In genomic region chr7:80732635-80733034, GRCh38 we compare ENCODE assay signal across 12 cellular contexts.
DNase-seq lines count a peak whose midpoint lies in the region; ATAC-seq and TF ChIP-seq lines count a peak whose summit lies in the region.
"Had no signal": no experiment of that assay in that cellular context is flagged by ENCODE, and none has a peak within 500 bp of the region (broad histone marks: within the 10 kb centered on the region; RNA-seq: fewer than 3 reads in every experiment).

No MANE protein-coding gene starts in this region.

- H3K9me2 ChIP-seq in GM23338 (ENCODE audit: insufficient read depth): no peaks in the 10 kb centered on the region; the same call in 1 of the 2 replicates

- BruUV-seq in Calu3 (replicated peaks; lab: Mats Ljungman, UMichigan): no TSS peak

- H3K36me3 Mint-ChIP-seq in Calu3 (ENCODE audit: insufficient read depth, unreplicated experiment) (no peaks in the 10 kb centered on the region), GM23338 (ENCODE audit: low read depth) (no peaks in the 10 kb centered on the region), glutamatergic neuron (ENCODE audit: unreplicated experiment) (peaks cover 5% of the 10 kb centered on the region), CD14-positive monocyte (peaks cover 0 to 3% of the 10 kb centered on the region in 2 donors)

- no peak overlapping the region for H3K4me2 ChIP-seq in GM23338

- intact Hi-C loops in Calu3 (cut with micrococcal nuclease; ENCODE audit: unreplicated experiment) (loop anchor here (1.0 kb wide), 1 partner anchor 33 kb away; no protein-coding TSS in a partner anchor), CD14-positive monocyte (cut with micrococcal nuclease) (no loop called here)

- peaks cover 5% of the 10 kb centered on the region; the same call in 1 of the 2 replicates for H3K27me3 ChIP-seq in GM23338 (ENCODE audit: insufficient read depth)

- H3K4me1 Mint-ChIP-seq in Calu3 (ENCODE audit: low read depth, unreplicated experiment) (no peaks in the 10 kb centered on the region), GM23338 (peaks cover 10% of the 10 kb centered on the region), glutamatergic neuron (ENCODE audit: low read depth, unreplicated experiment) (no peaks in the 10 kb centered on the region), CD14-positive monocyte (peaks cover 12% of the 10 kb centered on the region)

- no peak overlapping the region for H3K4me3 ChIP-seq in GM23338

- H2AFZ ChIP-seq in GM23338: no peak overlapping the region

- no peaks in the 10 kb centered on the region for H4K20me1 ChIP-seq in GM23338 (replicated peaks; ENCODE audit: insufficient read depth)

- H3K4me3 Mint-ChIP-seq in Calu3 (ENCODE audit: low read depth, unreplicated experiment) (no peak overlapping the region), GM23338 (no peak overlapping the region), glutamatergic neuron (ENCODE audit: unreplicated experiment) (no peak overlapping the region), CD14-positive monocyte (no peak overlapping the region)

- H3F3A ChIP-seq in GM23338 (replicated peaks; ENCODE audit: low read depth): no peaks in the 10 kb centered on the region

- H3K27me3 Mint-ChIP-seq in Calu3 (ENCODE audit: unreplicated experiment) (no peaks in the 10 kb centered on the region), GM23338 (ENCODE audit: insufficient read depth, low read depth, poor library complexity) (no peaks in the 10 kb centered on the region), glutamatergic neuron (ENCODE audit: unreplicated experiment) (no peaks in the 10 kb centered on the region), CD14-positive monocyte (ENCODE audit: low read depth in 3 of 3) (peaks cover 1 to 5% (median 2%) of the 10 kb centered on the region in 3 donors)

- DNase-seq in Calu3 (peak; percentile 23), GM23338 (ENCODE audit: low spot score) (peak; percentile 50), RPMI8226 (peak; percentile 27), glutamatergic neuron (peak; percentile 22), RKO (ENCODE audit: low spot score) (no peak), CD14-positive monocyte (ENCODE audit: low spot score) (no peak), NCI-H146 treated with DMSO at 0.1 percent for 48 hours (lab: John Stamatoyannopoulos, UW; ENCODE audit: unreplicated experiment) (no peak)
- DNase-seq: activated CD4-positive, alpha-beta T cell treated with anti-CD3 and anti-CD28 coated beads, Interleukin-2, amount 50 U/mL, for 1 hour; activated effector memory CD4-positive, alpha-beta T cell treated with anti-CD3 and anti-CD28 coated beads, Interleukin-2, amount 50 U/mL, for 16 hours; NCI-H446 treated with DMSO at 0.1 percent for 48 hours had no signal

- H3K79me2 ChIP-seq in GM23338 (replicated peaks; ENCODE audit: insufficient read depth): no peaks in the 10 kb centered on the region

- peak; percentile 25 for TF ChIP-seq CTCF in Calu3 (IDR thresholded peaks at IDR 0.05; ENCODE audit: unreplicated experiment)
- peak; percentile 59 to 61 for TF ChIP-seq CTCF in GM23338 (conservative IDR thresholded peaks at IDR 0.05; ENCODE audit: low read depth in 2 of 2)
- peak; percentile 55 for TF ChIP-seq CTCF in glutamatergic neuron (IDR thresholded peaks at IDR 0.05; ENCODE audit: partially characterized antibody, unreplicated experiment)
- TF ChIP-seq CTCF in CD14-positive monocyte (IDR thresholded peaks at IDR 0.05): no peak

- H3K27ac Mint-ChIP-seq in Calu3 (ENCODE audit: unreplicated experiment): no peak overlapping the region
- no peak overlapping the region for H3K27ac Mint-ChIP-seq in GM23338
- no peak overlapping the region for H3K27ac Mint-ChIP-seq in glutamatergic neuron (ENCODE audit: unreplicated experiment)
- H3K27ac Mint-ChIP-seq in CD14-positive monocyte: no peak overlapping the region

- H3K36me3 ChIP-seq in GM23338 (ENCODE audit: insufficient read depth): no peaks in the 10 kb centered on the region

- ATAC-seq in GM23338: no peak
- ATAC-seq in GM19455 (IDR thresholded peaks at IDR 0.05; ENCODE audit: unreplicated experiment): no peak
- ATAC-seq: esophagus mucosa had no signal

- CTCF ChIA-PET in Calu3 (lab: Charles Lee): interaction anchor here (0.6 kb wide), 1 partner anchor 304 kb away, joined by 3 read pairs; no protein-coding TSS in a partner anchor

- H3K9me3 Mint-ChIP-seq in Calu3 (ENCODE audit: low read depth, unreplicated experiment) (no peaks in the 10 kb centered on the region), GM23338 (no peaks in the 10 kb centered on the region; the same call in 2 of the 3 replicates), glutamatergic neuron (ENCODE audit: unreplicated experiment) (peaks cover 2% of the 10 kb centered on the region), CD14-positive monocyte (peaks cover 0 to 3% (median 1%) of the 10 kb centered on the region in 7 donors)

- peaks cover 12% of the 10 kb centered on the region for H3K4me1 ChIP-seq in GM23338 (ENCODE audit: insufficient read depth)

- no peak overlapping the region for H3K27ac ChIP-seq in GM23338 (ENCODE audit: low read depth)

TF ChIP-seq in GM23338, 12 proteins besides CTCF, POLR2A, EP300 and RAD21 (continues in another document):
- TF ChIP-seq JUNB (IDR thresholded peaks at IDR 0.05; ENCODE audit: unreplicated experiment) (no peak), EZH2phosphoT487 (IDR thresholded peaks at IDR 0.05; ENCODE audit: unreplicated experiment) (no peak), ZNF331 (CRISPR knock-in tag; IDR thresholded peaks at IDR 0.05; ENCODE audit: low read depth) (no peak), REST (IDR thresholded peaks at IDR 0.05; ENCODE audit: unreplicated experiment) (no peak)

Comparison
In these comparisons a context has a peak if more than half of its experiments do, and no peak if none do; other contexts are left out.
1. DNase-seq: peak in Calu3 (single experiment), GM23338 (single experiment), RPMI8226 (single experiment) and glutamatergic neuron (single experiment); none in RKO (single experiment), CD14-positive monocyte (single experiment) and NCI-H146 treated with DMSO at 0.1 percent for 48 hours (single experiment).